ENCODE assay signal across 10 cellular contexts in the genomic region with DNA sequence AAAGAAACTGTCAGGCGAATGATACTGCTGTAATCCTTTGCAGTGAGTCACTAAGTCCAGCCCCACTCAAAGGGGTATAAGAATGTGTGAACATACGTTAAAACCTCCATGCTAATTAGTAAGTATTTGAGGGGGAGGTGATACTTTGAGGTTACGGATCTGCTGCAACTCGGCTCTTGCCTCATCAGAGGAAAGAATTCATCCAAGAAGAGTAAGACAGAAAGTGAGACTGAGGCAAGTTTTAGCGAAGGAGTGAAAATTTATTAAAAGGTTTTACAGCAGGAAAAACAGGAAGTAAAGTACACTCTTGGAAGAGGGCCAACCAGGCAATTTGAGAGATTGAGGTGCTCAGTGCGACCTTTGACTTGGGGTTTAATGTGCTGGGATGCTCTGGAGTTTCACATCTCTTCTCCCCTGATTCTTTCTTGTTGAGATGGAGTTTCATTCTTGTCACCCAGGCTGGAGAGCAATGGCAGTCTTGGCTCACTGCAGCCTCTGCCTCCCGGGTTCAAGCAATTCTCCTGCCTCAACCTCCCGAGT. TPM values are rescaled to one million over a fixed set of nuclear protein-coding genes. Genes with fewer than 3 reads are reported as not detected.
DNase-seq lines count a peak whose midpoint lies in the region; ATAC-seq and TF ChIP-seq lines count a peak whose summit lies in the region.
"Had no signal": no experiment of that assay in that cellular context is flagged by ENCODE, and none has a peak within 500 bp of the region (broad histone marks: within the 10 kb centered on the region; RNA-seq: fewer than 3 reads in every experiment).

No MANE protein-coding gene starts in this region.

- ATAC-seq in foreskin keratinocyte (peak; percentile 74), HG03457 (IDR thresholded peaks at IDR 0.05; ENCODE audit: unreplicated experiment) (no peak)

- no peaks in the 10 kb centered on the region for H3K4me1 ChIP-seq in foreskin keratinocyte

- no peaks in the 10 kb centered on the region for H3K9me3 Mint-ChIP-seq in T-helper 1 cell treated with Interleukin-12 subunit alpha and Interleukin-12 subunit beta and Interleukin-4 antibody, amounts not matched to agents 30 μg/mL and 1 μg/mL, for 36 hours

- peak overlapping the region; percentile 36 for H3K4me3 Mint-ChIP-seq in T-helper 1 cell treated with Interleukin-12 subunit alpha and Interleukin-12 subunit beta and Interleukin-4 antibody, amounts not matched to agents 30 μg/mL and 1 μg/mL, for 36 hours

- H3K27ac ChIP-seq in foreskin keratinocyte, result peak overlapping the region; percentile 21

- DNase-seq in stimulated activated naive CD4-positive, alpha-beta T cell treated with Interleukin-2 at 50 U/mL for 16 hours (lab: John Stamatoyannopoulos, UW), result peak; percentile 38
- DNase-seq in stimulated activated naive CD4-positive, alpha-beta T cell (lab: John Stamatoyannopoulos, UW), result no peak
- DNase-seq in foreskin keratinocyte (peak; percentile 80 to 86), midbrain (lab: John Stamatoyannopoulos, UW) (no peak), NCI-H1105 treated with DMSO at 0.1 percent for 48 hours (lab: John Stamatoyannopoulos, UW) (no peak), epidermal melanocyte (ENCODE audit: insufficient read length, low spot score) (no peak)
- DNase-seq: DMS153, NCI-H2227 treated with DMSO at 0.1 percent for 48 hours had no signal

- no peak for TF ChIP-seq CTCF in foreskin keratinocyte (conservative IDR thresholded peaks at IDR 0.05)

- H3K27ac Mint-ChIP-seq in T-helper 1 cell treated with Interleukin-12 subunit alpha and Interleukin-12 subunit beta and Interleukin-4 antibody, amounts not matched to agents 30 μg/mL and 1 μg/mL, for 36 hours, result peak overlapping the region; percentile 4

- peaks cover 5% of the 10 kb centered on the region for H3K27me3 Mint-ChIP-seq in T-helper 1 cell treated with Interleukin-12 subunit alpha and Interleukin-12 subunit beta and Interleukin-4 antibody, amounts not matched to agents 30 μg/mL and 1 μg/mL, for 36 hours (ENCODE audit: low read depth)

- peaks cover 9% of the 10 kb centered on the region for H3K4me1 Mint-ChIP-seq in T-helper 1 cell treated with Interleukin-12 subunit alpha and Interleukin-12 subunit beta and Interleukin-4 antibody, amounts not matched to agents 30 μg/mL and 1 μg/mL, for 36 hours (ENCODE audit: low read depth)

- H3K27me3 ChIP-seq in foreskin keratinocyte, result peaks cover 23% of the 10 kb centered on the region

- peaks cover 2% of the 10 kb centered on the region for H3K36me3 Mint-ChIP-seq in T-helper 1 cell treated with Interleukin-12 subunit alpha and Interleukin-12 subunit beta and Interleukin-4 antibody, amounts not matched to agents 30 μg/mL and 1 μg/mL, for 36 hours (ENCODE audit: low read depth)

RNA-seq across cellular contexts. Expression of gene CLEC4M, which starts 9.8 kb away (rescaled TPM):
- total RNA-seq in foreskin keratinocyte, result not detected in 2 replicates
- not detected in 2 replicates for polyA plus RNA-seq in foreskin keratinocyte

RNA-seq across cellular contexts. Expression of gene CD209, which starts 25.5 kb away (rescaled TPM):
- total RNA-seq in foreskin keratinocyte, result not detected in 2 replicates
- not detected in 2 replicates for polyA plus RNA-seq in foreskin keratinocyte

RNA-seq across cellular contexts. Expression of gene CLEC4G, which starts 40.9 kb away (rescaled TPM):
- total RNA-seq in foreskin keratinocyte, result not detected in 2 replicates
- not detected in 2 replicates for polyA plus RNA-seq in foreskin keratinocyte

RNA-seq across cellular contexts. Expression of gene EVI5L, which starts 57.2 kb away (rescaled TPM):
- 11.4 and 13.7 TPM in 2 replicates for total RNA-seq in foreskin keratinocyte
- polyA plus RNA-seq in foreskin keratinocyte, result 9.8 and 11.5 TPM in 2 replicates

Comparison
In these comparisons a context has a peak if more than half of its experiments do, and no peak if none do; other contexts are left out.
1. DNase-seq: peak in stimulated activated naive CD4-positive, alpha-beta T cell treated with Interleukin-2 at 50 U/mL for 16 hours (single experiment) and foreskin keratinocyte (2 of 2); none in stimulated activated naive CD4-positive, alpha-beta T cell (0 of 6), midbrain (single experiment), NCI-H1105 treated with DMSO at 0.1 percent for 48 hours (single experiment) and epidermal melanocyte (single experiment).